12 cellular contexts compared by ENCODE assay signal in genomic region chr20:10412591-10413408, GRCh38. TPM values are rescaled to one million over a fixed set of nuclear protein-coding genes. Genes with fewer than 3 reads are reported as not detected.
DNase-seq lines count a peak whose midpoint lies in the region; ATAC-seq, FAIRE-seq and TF ChIP-seq lines count a peak whose summit lies in the region.
"Had no signal": no experiment of that assay in that cellular context is flagged by ENCODE, and none has a peak within 500 bp of the region (broad histone marks: within the 10 kb centered on the region; RNA-seq: fewer than 3 reads in every experiment).

No MANE protein-coding gene starts in this region.

- no peak for DNase-seq in AG04450 (ENCODE audit: low read depth, low spot score)
- peak; percentile 44 for DNase-seq in M059J (ENCODE audit: low read depth)
- DNase-seq in endothelial cell of umbilical vein (ENCODE audit: low read depth, low spot score) = peak; percentile 37
- DNase-seq in esophagus muscularis mucosa (ENCODE audit: extremely low spot score) = no peak
- DNase-seq in NCI-H187 (lab: John Stamatoyannopoulos, UW) = no peak
- no peak for DNase-seq in T-helper 1 cell
- DNase-seq in activated naive CD4-positive, alpha-beta T cell treated with Interleukin-2 at 50 U/mL for 16 hours = no peak
- DNase-seq: activated CD4-positive, alpha-beta T cell treated with anti-CD3 and anti-CD28 coated beads, Interleukin-2, amount 50 U/mL, for 48 hours; anterior cingulate cortex; NCI-H1092 treated with DMSO at 0.1 percent for 48 hours; nephron progenitor cell had no signal

- FAIRE-seq in endothelial cell of umbilical vein (lab: Jason Lieb, UNC) = peak; percentile 59

- no peaks in the 10 kb centered on the region for H4K20me1 ChIP-seq in endothelial cell of umbilical vein (replicated peaks; ENCODE audit: control insufficient read depth, extremely low read depth, insufficient read depth, low read length)

- BruUV-seq in endothelial cell of umbilical vein (replicated peaks; lab: Mats Ljungman, UMichigan) = no TSS peak

- no peak for TF ChIP-seq EP300 in esophagus muscularis mucosa (IDR thresholded peaks at IDR 0.05)

- intact Hi-C loops in endothelial cell of umbilical vein (cut with micrococcal nuclease) = no loop called here
- intact Hi-C loops in esophagus muscularis mucosa (cut with DNase I) = no loop called here

- H3K4me1 ChIP-seq in endothelial cell of umbilical vein (ENCODE audit: control insufficient read depth, extremely low read depth, insufficient read depth, low read length) (peaks cover 20% of the 10 kb centered on the region), esophagus muscularis mucosa (peaks cover 0 to 18% (median 10%) of the 10 kb centered on the region in 4 donors)

- H3K36me3 ChIP-seq in endothelial cell of umbilical vein (ENCODE audit: control insufficient read depth in 2 of 2, extremely low read depth in 1 of 2, insufficient read depth in 2 of 2, low read length in 2 of 2) (peaks cover 0 to 2% of the 10 kb centered on the region in 2 experiments), esophagus muscularis mucosa (peaks cover 10 to 32% (median 20%) of the 10 kb centered on the region in 4 donors)

- ATAC-seq in GM19467 (IDR thresholded peaks at IDR 0.05; ENCODE audit: unreplicated experiment) = peak; percentile 60

- WGBS in esophagus muscularis mucosa = 74% methylated on average over 5 of the region's 5 CpGs

- H3K27me3 ChIP-seq in AG04450 (ENCODE audit: control insufficient read depth, insufficient read depth, low read length) = no peaks in the 10 kb centered on the region
- no peaks in the 10 kb centered on the region for H3K27me3 ChIP-seq in endothelial cell of umbilical vein (ENCODE audit: control insufficient read depth in 2 of 2, insufficient read depth in 2 of 2, low read length in 2 of 2)
- H3K27me3 ChIP-seq in esophagus muscularis mucosa = no peaks in the 10 kb centered on the region

- H3K27ac ChIP-seq in AG04450 (ENCODE audit: low read depth, low read length) (no peak overlapping the region), endothelial cell of umbilical vein (ENCODE audit: insufficient read depth, low read depth, low read length) (no peak overlapping the region), esophagus muscularis mucosa (replicated peaks in 1 of 4) (no peak overlapping the region)

- dilution Hi-C loops in endothelial cell of umbilical vein (cut with MboI; ENCODE audit: extremely low pct_ligation_motif_present, low sequenced_read_pairs) = no loop called here

- no peak for TF ChIP-seq POLR2A in endothelial cell of umbilical vein (IDR thresholded peaks at IDR 0.05; ENCODE audit: low read depth, low read length)
- TF ChIP-seq POLR2A in esophagus muscularis mucosa (IDR thresholded peaks at IDR 0.05; ENCODE audit: low read depth) = no peak

- H3K9ac ChIP-seq in endothelial cell of umbilical vein (replicated peaks; ENCODE audit: extremely low read depth, insufficient read depth, low read length) = no peak overlapping the region

- H3K79me2 ChIP-seq in endothelial cell of umbilical vein (ENCODE audit: control insufficient read depth, insufficient read depth, low read length) = peaks cover 3% of the 10 kb centered on the region

- no peak overlapping the region for H2AFZ ChIP-seq in endothelial cell of umbilical vein (ENCODE audit: low read depth, low read length)

- no peaks in the 10 kb centered on the region for H3K9me1 ChIP-seq in endothelial cell of umbilical vein (replicated peaks; ENCODE audit: control insufficient read depth, extremely low read depth, insufficient read depth, low read length)

- H3K4me3 ChIP-seq in AG04450 (ENCODE audit: low read depth, low read length) = no peak overlapping the region
- no peak overlapping the region for H3K4me3 ChIP-seq in endothelial cell of umbilical vein (replicated peaks in 1 of 3; ENCODE audit: insufficient read depth in 1 of 3, low read depth in 1 of 3, low read length in 3 of 3)
- no peak overlapping the region for H3K4me3 ChIP-seq in esophagus muscularis mucosa

- peak; percentile 37 for TF ChIP-seq CTCF in AG04450 (IDR thresholded peaks at IDR 0.05; ENCODE audit: low read depth, low read length)
- TF ChIP-seq CTCF in endothelial cell of umbilical vein (IDR thresholded peaks at IDR 0.05; ENCODE audit: extremely low read depth in 1 of 2, insufficient read depth in 1 of 2, low read depth in 1 of 2, low read length in 2 of 2) = peak in 1 of 2 donors; percentile 7
- no peak for TF ChIP-seq CTCF in esophagus muscularis mucosa (IDR thresholded peaks at IDR 0.05)

- no peak overlapping the region for H3K4me2 ChIP-seq in endothelial cell of umbilical vein (ENCODE audit: insufficient read depth, low read length)

- H3K9me3 ChIP-seq in AG04450 (ENCODE audit: control insufficient read depth, insufficient read depth, low read length) = no peaks in the 10 kb centered on the region
- no peaks in the 10 kb centered on the region for H3K9me3 ChIP-seq in endothelial cell of umbilical vein (replicated peaks; ENCODE audit: control insufficient read depth, insufficient read depth, low read length)
- no peaks in the 10 kb centered on the region for H3K9me3 ChIP-seq in esophagus muscularis mucosa

- POLR2A ChIA-PET in AG04450 (lab: Yijun Ruan, JAX) (interaction anchor here (0.5 kb wide), 1 partner anchor 499 kb away, joined by 6 read pairs; no protein-coding TSS in a partner anchor), endothelial cell of umbilical vein (lab: Charles Lee) (no interaction called here)

- CTCF ChIA-PET in AG04450 (lab: Charles Lee) (interaction anchor here (1.1 to 2.6 kb wide), 4 partner anchors 13 to 434 kb away, joined by 3 to 16 read pairs (median 10); no protein-coding TSS in a partner anchor), endothelial cell of umbilical vein (lab: Charles Lee) (interaction anchor here (0.5 to 2.1 kb wide), 15 partner anchors 9 to 796 kb away, joined by 3 to 13 read pairs (median 4); no protein-coding TSS in a partner anchor)

TF ChIP-seq in endothelial cell of umbilical vein, 7 proteins besides CTCF, POLR2A, EP300 and RAD21:
- TF ChIP-seq JUN (IDR thresholded peaks at IDR 0.05; ENCODE audit: borderline replicate concordance, insufficient read depth, insufficient read length, low read depth) = no peak
- TF ChIP-seq MYC (IDR thresholded peaks at IDR 0.05; ENCODE audit: low read depth, low read length) = no peak

RNA-seq across cellular contexts. Expression of gene MKKS, which starts 21.2 kb away (rescaled TPM):
- 14.6 and 18.9 TPM in 2 replicates for polyA plus RNA-seq in AG04450 (2011; rRNA removed)
- 4.5 and 7.0 TPM in 2 replicates for polyA minus RNA-seq in AG04450 (2011; rRNA and poly(A)+ RNA removed)
- 16.6 and 21.0 TPM in 2 replicates for total RNA-seq in M059J (2014; rRNA removed; shearing (Covaris generic))
- 10.5 and 11.1 TPM in 2 replicates for total RNA-seq in endothelial cell of umbilical vein
- 7.2 and 7.9 TPM in 2 replicates for polyA plus RNA-seq in endothelial cell of umbilical vein
- polyA plus RNA-seq in endothelial cell of umbilical vein (2011; cell fraction: cytosol; rRNA removed) = 10.5 and 11.1 TPM in 2 replicates
- polyA plus RNA-seq in endothelial cell of umbilical vein (2011; cell fraction: nucleus; rRNA removed) = 6.9 and 7.4 TPM in 2 replicates
- 8.8 and 9.8 TPM in 2 replicates for polyA plus RNA-seq in endothelial cell of umbilical vein (2012)
- 5.8 and 6.3 TPM in 2 replicates for polyA minus RNA-seq in endothelial cell of umbilical vein
- 2.5 TPM for polyA minus RNA-seq in endothelial cell of umbilical vein (2011; cell fraction: cytosol; rRNA and poly(A)+ RNA removed)
- 4.3 and 7.5 TPM in 2 replicates for polyA minus RNA-seq in endothelial cell of umbilical vein (2011; cell fraction: nucleus; rRNA and poly(A)+ RNA removed)
- 10 to 100 TPM; 14.1 to 19.3 (median 16.7) TPM for total RNA-seq in esophagus muscularis mucosa

RNA-seq across cellular contexts. Expression of gene SLX4IP, which starts 22.3 kb away (rescaled TPM):
- 2.1 and 2.8 TPM in 2 replicates for polyA plus RNA-seq in AG04450 (2011; rRNA removed)
- 5.6 and 8.9 TPM in 2 replicates for polyA minus RNA-seq in AG04450 (2011; rRNA and poly(A)+ RNA removed)
- total RNA-seq in M059J (2014; rRNA removed; shearing (Covaris generic)) = 6.4 and 10.3 TPM in 2 replicates
- total RNA-seq in endothelial cell of umbilical vein = 4.1 and 4.5 TPM in 2 replicates
- 1.7 and 1.9 TPM in 2 replicates for polyA plus RNA-seq in endothelial cell of umbilical vein
- 1.3 TPM in 2 replicates for polyA plus RNA-seq in endothelial cell of umbilical vein (2011; cell fraction: cytosol; rRNA removed)
- 8.8 and 8.9 TPM in 2 replicates for polyA plus RNA-seq in endothelial cell of umbilical vein (2011; cell fraction: nucleus; rRNA removed)
- polyA plus RNA-seq in endothelial cell of umbilical vein (2012) = 1.5 and 1.9 TPM in 2 replicates
- polyA minus RNA-seq in endothelial cell of umbilical vein = 6.3 and 6.4 TPM in 2 replicates
- 3.6 TPM for polyA minus RNA-seq in endothelial cell of umbilical vein (2011; cell fraction: cytosol; rRNA and poly(A)+ RNA removed)
- 8.2 and 11.6 TPM in 2 replicates for polyA minus RNA-seq in endothelial cell of umbilical vein (2011; cell fraction: nucleus; rRNA and poly(A)+ RNA removed)
- total RNA-seq in esophagus muscularis mucosa = 1 to 10 TPM; 1.2 to 2.1 (median 1.5) TPM

Comparison
In these comparisons a context has a peak if more than half of its experiments do, and no peak if none do; other contexts are left out.
1. DNase-seq: peak in M059J (single experiment) and endothelial cell of umbilical vein (single experiment); none in AG04450 (single experiment), esophagus muscularis mucosa (single experiment), NCI-H187 (0 of 2), T-helper 1 cell (0 of 5) and activated naive CD4-positive, alpha-beta T cell treated with Interleukin-2 at 50 U/mL for 16 hours (single experiment).